Comparison of ENCODE assay signal across 13 cellular contexts in genomic region chr19:13937479-13938360, GRCh38. TPM values are rescaled to one million over a fixed set of nuclear protein-coding genes. Genes with fewer than 3 reads are reported as not detected.
DNase-seq lines count a peak whose midpoint lies in the region; ATAC-seq and TF ChIP-seq lines count a peak whose summit lies in the region.
"Had no signal": no experiment of that assay in that cellular context is flagged by ENCODE, and none has a peak within 500 bp of the region (broad histone marks: within the 10 kb centered on the region; RNA-seq: fewer than 3 reads in every experiment).

No MANE protein-coding gene starts in this region.

- H4K20me1 ChIP-seq in PC-3 (ENCODE audit: low read length) (no peaks in the 10 kb centered on the region), fibroblast of lung (ENCODE audit: control insufficient read depth, extremely low read depth, insufficient read depth, low read length) (no peaks in the 10 kb centered on the region)

- H2AFZ ChIP-seq in PC-3 (ENCODE audit: low read length) (no peak overlapping the region), fibroblast of lung (ENCODE audit: low read length) (peak overlapping the region; percentile 3)

- no peaks in the 10 kb centered on the region for H3K9me3 ChIP-seq in PC-3 (ENCODE audit: low read length)
- H3K9me3 ChIP-seq in fibroblast of lung (ENCODE audit: control insufficient read depth, insufficient read depth, low read depth, low read length) = no peaks in the 10 kb centered on the region
- H3K9me3 ChIP-seq: uterus had no signal

- H3K9me2 ChIP-seq in PC-3 (replicated peaks; ENCODE audit: low read length) = no peaks in the 10 kb centered on the region

- H3K79me2 ChIP-seq in PC-3 (ENCODE audit: low read length) = no peaks in the 10 kb centered on the region
- no peaks in the 10 kb centered on the region for H3K79me2 ChIP-seq in fibroblast of lung (ENCODE audit: control insufficient read depth, insufficient read depth, low read length)

- H3K27ac ChIP-seq in PC-3 (ENCODE audit: low read length) = no peak overlapping the region
- no peak overlapping the region for H3K27ac ChIP-seq in fibroblast of lung (ENCODE audit: insufficient read depth, low read length)
- H3K27ac ChIP-seq: uterus had no signal

- H3F3A ChIP-seq in PC-3 (ENCODE audit: low read length, unreplicated experiment) = no peaks in the 10 kb centered on the region

- H3K27me3 ChIP-seq in PC-3 (ENCODE audit: low read length) (no peaks in the 10 kb centered on the region), fibroblast of lung (ENCODE audit: control insufficient read depth, insufficient read depth, low read length) (no peaks in the 10 kb centered on the region)
- H3K27me3 ChIP-seq: uterus had no signal

- TF ChIP-seq CTCF in PC-3 (conservative IDR thresholded peaks at IDR 0.05; ENCODE audit: low read depth, low read length) (no peak), fibroblast of lung (conservative IDR thresholded peaks at IDR 0.05 in 1 of 2, IDR thresholded peaks at IDR 0.05 in 1 of 2; ENCODE audit: low read depth in 1 of 2, low read length in 2 of 2) (no peak)

- no peaks in the 10 kb centered on the region for H3K4me1 ChIP-seq in PC-3 (ENCODE audit: insufficient read depth, low read length)
- H3K4me1 ChIP-seq in fibroblast of lung (ENCODE audit: control insufficient read depth, extremely low read depth, insufficient read depth, low read length) = peaks cover 6% of the 10 kb centered on the region

- BruUV-seq in PC-3 (replicated peaks; lab: Mats Ljungman, UMichigan) = no TSS peak

- no peak overlapping the region for H3K9ac ChIP-seq in PC-3 (ENCODE audit: low read length)
- no peak overlapping the region for H3K9ac ChIP-seq in fibroblast of lung (ENCODE audit: insufficient read depth, low read length)

- no peaks in the 10 kb centered on the region for H3K36me3 ChIP-seq in PC-3 (ENCODE audit: low read depth, low read length)
- no peaks in the 10 kb centered on the region for H3K36me3 ChIP-seq in fibroblast of lung (ENCODE audit: control insufficient read depth, insufficient read depth, low read length)
- H3K36me3 ChIP-seq: uterus had no signal

- ATAC-seq in PC-3 (peak; percentile 17; the same call in 1 of the 2 replicates), GM18520 (IDR thresholded peaks at IDR 0.05; ENCODE audit: unreplicated experiment) (no peak), HG02938 (IDR thresholded peaks at IDR 0.05; ENCODE audit: unreplicated experiment) (no peak)
- ATAC-seq: activated CD8-positive, alpha-beta T cell treated with anti-CD3 and anti-CD28 coated beads for 36 hours; activated naive CD4-positive, alpha-beta T cell treated with anti-CD3 and anti-CD28 coated beads, Interleukin-2, amount 50 U/mL, for 72 hours had no signal

- CTCF ChIA-PET in PC-3 (lab: Charles Lee) = no interaction called here

- H3K4me2 ChIP-seq in PC-3 (ENCODE audit: low read length) (no peak overlapping the region), fibroblast of lung (ENCODE audit: extremely low read depth, insufficient read depth, low read length) (peak overlapping the region; percentile 28)

- POLR2A ChIA-PET in PC-3 (lab: Charles Lee; ENCODE audit: unreplicated experiment) = no interaction called here

- intact Hi-C loops in PC-3 (cut with micrococcal nuclease) = no loop called here

- no peak overlapping the region for H3K4me3 ChIP-seq in PC-3 (ENCODE audit: low read length)
- peak overlapping the region; percentile 20 to 65 (median 32) for H3K4me3 ChIP-seq in fibroblast of lung (replicated peaks in 1 of 4; ENCODE audit: control extremely low read depth in 1 of 4, insufficient read depth in 1 of 4, low read depth in 3 of 4, low read length in 4 of 4)
- H3K4me3 ChIP-seq: uterus had no signal

- DNase-seq in D341Med (ENCODE audit: low spot score) (peak; percentile 40), PC-3 (no peak), fibroblast of lung (ENCODE audit: low read depth in 2 of 2) (peak in 1 of 2 donors; percentile 60), retina (peak; percentile 47), NCI-H1436 treated with DMSO at 0.1 percent for 48 hours (lab: John Stamatoyannopoulos, UW) (no peak), HT-29 (ENCODE audit: low spot score) (no peak)
- DNase-seq: activated CD8-positive, alpha-beta T cell treated with anti-CD3 and anti-CD28 coated beads for 36 hours; KG1; NCI-H510A; uterus had no signal

RNA-seq across cellular contexts. Expression of gene PODNL1, which starts 0.5 kb away (rescaled TPM):
- total RNA-seq in PC-3 (2014; rRNA removed) = 0.92 TPM in 1 of 2 replicates, not detected in the other
- total RNA-seq in fibroblast of lung = 1.0 and 2.1 TPM in 2 replicates
- 3.5 and 6.9 TPM in 2 replicates for polyA plus RNA-seq in fibroblast of lung
- 6.4 and 13.3 TPM in 2 replicates for polyA plus RNA-seq in fibroblast of lung (2012)
- polyA minus RNA-seq in fibroblast of lung (ENCODE audit: low replicate concordance) = 1.3 and 10.2 TPM in 2 replicates
- total RNA-seq in HT-29 (2014; rRNA removed; shearing (Covaris generic)) = 0.34 and 1.1 TPM in 2 replicates
- total RNA-seq: activated CD8-positive, alpha-beta T cell treated with anti-CD3 and anti-CD28 coated beads for 36 hours had no signal

RNA-seq across cellular contexts. Expression of gene DCAF15, which starts 14.6 kb away (rescaled TPM):
- total RNA-seq in PC-3 (2014; rRNA removed) = 50.8 and 85.2 TPM in 2 replicates
- 5.1 and 6.3 TPM in 2 replicates for total RNA-seq in fibroblast of lung
- polyA plus RNA-seq in fibroblast of lung = 9.5 and 14.3 TPM in 2 replicates
- polyA plus RNA-seq in fibroblast of lung (2012) = 11.0 and 23.0 TPM in 2 replicates
- polyA minus RNA-seq in fibroblast of lung (ENCODE audit: low replicate concordance) = 13.7 and 40.2 TPM in 2 replicates
- 46.6 and 47.2 TPM in 2 replicates for total RNA-seq in HT-29 (2014; rRNA removed; shearing (Covaris generic))

RNA-seq across cellular contexts. Expression of gene CC2D1A, which starts 31.7 kb away (rescaled TPM):
- total RNA-seq in PC-3 (2014; rRNA removed) (67.7 and 102 TPM in 2 replicates), fibroblast of lung (5.1 and 10.6 TPM in 2 replicates)
- 7.0 and 9.3 TPM in 2 replicates for polyA plus RNA-seq in fibroblast of lung
- 14.2 and 16.7 TPM in 2 replicates for polyA plus RNA-seq in fibroblast of lung (2012)
- polyA minus RNA-seq in fibroblast of lung (ENCODE audit: low replicate concordance) = 15.3 and 30.0 TPM in 2 replicates
- total RNA-seq in HT-29 (2014; rRNA removed; shearing (Covaris generic)) = 36.0 and 39.6 TPM in 2 replicates

RNA-seq across cellular contexts. Expression of gene BRME1, which starts 31.8 kb away (rescaled TPM):
- total RNA-seq in PC-3 (2014; rRNA removed) (5.4 and 6.0 TPM in 2 replicates), fibroblast of lung (0.51 and 0.83 TPM in 2 replicates)
- polyA plus RNA-seq in fibroblast of lung = 0.23 and 0.29 TPM in 2 replicates
- polyA plus RNA-seq in fibroblast of lung (2012) = 0.26 and 0.40 TPM in 2 replicates
- polyA minus RNA-seq in fibroblast of lung (ENCODE audit: low replicate concordance) = 0.20 TPM in 1 of 2 replicates, not detected in the other
- 2.2 and 3.9 TPM in 2 replicates for total RNA-seq in HT-29 (2014; rRNA removed; shearing (Covaris generic))

Comparison
In these comparisons a context has a peak if more than half of its experiments do, and no peak if none do; other contexts are left out.
1. DNase-seq: peak in D341Med (single experiment) and retina (single experiment); none in PC-3 (single experiment), NCI-H1436 treated with DMSO at 0.1 percent for 48 hours (single experiment) and HT-29 (single experiment).